ENCODE assay signal across 8 cellular contexts in genomic region chrX:118975831-118976598, GRCh38. TPM values are rescaled to one million over a fixed set of nuclear protein-coding genes. Genes with fewer than 3 reads are reported as not detected.
DNase-seq lines count a peak whose midpoint lies in the region; ATAC-seq and TF ChIP-seq lines count a peak whose summit lies in the region.

No MANE protein-coding gene starts in this region.

- H3K4me2 ChIP-seq in H9 (ENCODE audit: insufficient read depth, insufficient read length, low read length) = peak overlapping the region; percentile 41
- peak overlapping the region; percentile 66 for H3K4me2 ChIP-seq in neuronal stem cell (ENCODE audit: insufficient read depth, low read length, poor library complexity, severe bottlenecking)

- peaks cover 2 to 4% (median 3%) of the 10 kb centered on the region in 3 experiments; a peak in 6 of 7 replicates for H3K36me3 Mint-ChIP-seq in H9 (ENCODE audit: insufficient read depth in 1 of 3, low read depth in 3 of 3)

- H2AK5ac ChIP-seq in H9 (ENCODE audit: insufficient read length, low read length) (no peak overlapping the region), neuronal stem cell (ENCODE audit: low read depth, low read length) (no peak overlapping the region)

- H2BK15ac ChIP-seq in H9 (ENCODE audit: low read depth, low read length) = no peak overlapping the region
- no peak overlapping the region for H2BK15ac ChIP-seq in neuronal stem cell (ENCODE audit: low read length)

- peak overlapping the region; percentile 31 to 73 for H3K4me3 Mint-ChIP-seq in H9

- H3K4me1 ChIP-seq in H9 (ENCODE audit: insufficient read depth, low read length) (no peaks in the 10 kb centered on the region), neuronal stem cell (ENCODE audit: control insufficient read depth in 2 of 2, insufficient read depth in 1 of 2, low read depth in 1 of 2, low read length in 2 of 2) (no peaks in the 10 kb centered on the region), suprapubic skin (peaks cover 25% of the 10 kb centered on the region)

- H2AFZ ChIP-seq in H9 (ENCODE audit: low read length) (no peak overlapping the region), neuronal stem cell (ENCODE audit: low read length) (peak overlapping the region; percentile 87)

- H3K36me3 ChIP-seq in neuronal stem cell (replicated peaks in 1 of 2; ENCODE audit: control insufficient read depth in 2 of 2, insufficient read depth in 2 of 2, low read length in 2 of 2) (no peaks in the 10 kb centered on the region), suprapubic skin (no peaks in the 10 kb centered on the region)

- H3K79me1 ChIP-seq in H9 (ENCODE audit: insufficient read depth, low read depth, low read length, poor library complexity, severe bottlenecking) = no peaks in the 10 kb centered on the region
- H3K79me1 ChIP-seq in neuronal stem cell (ENCODE audit: low read depth, low read length) = no peaks in the 10 kb centered on the region

- H3K4ac ChIP-seq in H9 (ENCODE audit: low read depth, low read length) (no peak overlapping the region), neuronal stem cell (ENCODE audit: low read length) (no peak overlapping the region)

- peak overlapping the region; percentile 46 for H3K4me3 ChIP-seq in fibroblast of villous mesenchyme (ENCODE audit: low read depth, low read length)
- peak overlapping the region; percentile 7 to 70 for H3K4me3 ChIP-seq in neuronal stem cell (ENCODE audit: low read length in 2 of 2)
- peak overlapping the region; percentile 61 for H3K4me3 ChIP-seq in suprapubic skin

- WGBS in H9 (ENCODE audit: extremely low coverage, insufficient read length, low lambda C conversion rate) = no CpG with 5 or more reads among the region's 64 CpGs
- no CpG with 5 or more reads among the region's 64 CpGs for WGBS in neuronal stem cell (ENCODE audit: extremely low coverage in 2 of 2, insufficient read length in 2 of 2, insufficient replicate concordance in 1 of 2), 2 donors
- WGBS in suprapubic skin = 40% methylated on average over 43 of the region's 64 CpGs

- TF ChIP-seq POLR2A in suprapubic skin (IDR thresholded peaks at IDR 0.05) = no peak

- H3K14ac ChIP-seq in H9 (ENCODE audit: insufficient read depth, low read length) (no peak overlapping the region), neuronal stem cell (ENCODE audit: low read length) (no peak overlapping the region)

- H3K27ac ChIP-seq in H9 (ENCODE audit: insufficient read length, low read depth, low read length) (no peak overlapping the region), neuronal stem cell (replicated peaks; ENCODE audit: low read length) (no peak overlapping the region), suprapubic skin (peak overlapping the region; percentile 75)

- no peaks in the 10 kb centered on the region for H4K20me1 ChIP-seq in H9 (ENCODE audit: control insufficient read depth, insufficient read depth, insufficient read length)

- no peak overlapping the region for H4K5ac ChIP-seq in H9 (ENCODE audit: insufficient read length, low read depth, low read length)

- H2BK5ac ChIP-seq in H9 (ENCODE audit: insufficient read length, low read length) (no peak overlapping the region), neuronal stem cell (ENCODE audit: low read length) (no peak overlapping the region)

- TF ChIP-seq CTCF in H9 (conservative IDR thresholded peaks at IDR 0.05) (no peak), fibroblast of villous mesenchyme (IDR thresholded peaks at IDR 0.05; ENCODE audit: insufficient read depth, low read depth, low read length) (no peak), suprapubic skin (IDR thresholded peaks at IDR 0.05) (no peak)

- peaks cover 62% of the 10 kb centered on the region for H3K27me3 ChIP-seq in H9 (ENCODE audit: insufficient read depth, low read length)
- peaks cover 2 to 80% (median 67%) of the 10 kb centered on the region in 3 experiments for H3K27me3 ChIP-seq in neuronal stem cell (ENCODE audit: control insufficient read depth in 3 of 3, insufficient read depth in 3 of 3, low read depth in 1 of 3, low read length in 3 of 3)
- peaks cover 9% of the 10 kb centered on the region for H3K27me3 ChIP-seq in suprapubic skin

- H3K79me2 ChIP-seq in H9 (ENCODE audit: insufficient read depth, low read length) = no peaks in the 10 kb centered on the region

- no peak overlapping the region for H4K91ac ChIP-seq in H9 (ENCODE audit: insufficient read length, low read depth, low read length)
- H4K91ac ChIP-seq in neuronal stem cell (ENCODE audit: low read depth, low read length, poor library complexity) = no peak overlapping the region

- H3K27ac Mint-ChIP-seq in H9 = no peak overlapping the region

- H2BK120ac ChIP-seq in H9 (ENCODE audit: low read depth, low read length, poor library complexity, severe bottlenecking) (no peak overlapping the region), neuronal stem cell (ENCODE audit: low read depth, low read length) (no peak overlapping the region)

- no peaks in the 10 kb centered on the region for H3K23me2 ChIP-seq in H9 (ENCODE audit: insufficient read length, low read depth, low read length, poor library complexity, severe bottlenecking)

- no peak overlapping the region for H2BK20ac ChIP-seq in H9 (ENCODE audit: low read depth, low read length, poor library complexity, severe bottlenecking)

- peaks cover 5 to 15% of the 10 kb centered on the region in 2 experiments for H3K4me1 Mint-ChIP-seq in H9

- no peak for TF ChIP-seq EP300 in suprapubic skin (IDR thresholded peaks at IDR 0.05)

- H4K8ac ChIP-seq in H9 (replicated peaks; ENCODE audit: insufficient read length, low read depth, low read length) (no peak overlapping the region), neuronal stem cell (ENCODE audit: low read depth, low read length) (no peak overlapping the region)

- H3K9me3 ChIP-seq in H9 (ENCODE audit: control insufficient read depth, low read depth, low read length) (peaks cover 32% of the 10 kb centered on the region), neuronal stem cell (replicated peaks in 1 of 2; ENCODE audit: control insufficient read depth in 2 of 2, insufficient read depth in 1 of 2, low read depth in 1 of 2, low read length in 2 of 2) (no peaks in the 10 kb centered on the region), suprapubic skin (no peaks in the 10 kb centered on the region)

- H3K18ac ChIP-seq in H9 (ENCODE audit: insufficient read length, low read depth, low read length) (no peak overlapping the region), neuronal stem cell (ENCODE audit: low read length) (no peak overlapping the region)

- H3K9me3 Mint-ChIP-seq in H9 = peaks cover 56 to 71% of the 10 kb centered on the region in 2 experiments

- DNase-seq in H9 (no peak), fibroblast of villous mesenchyme (ENCODE audit: low read depth) (peak; percentile 44), neuronal stem cell (ENCODE audit: low spot score) (no peak), suprapubic skin (ENCODE audit: low spot score in 2 of 2) (peak; percentile 86 to 87)
- peak; percentile 62 for DNase-seq in activated T-helper 9 cell treated with anti-CD3 and anti-CD28 coated beads, Interleukin-2, amount 50 U/mL, for 16 hours (ENCODE audit: low read depth)

- ATAC-seq in GM18517 (IDR thresholded peaks at IDR 0.05; ENCODE audit: unreplicated experiment) (no peak), GM19452 (IDR thresholded peaks at IDR 0.05; ENCODE audit: unreplicated experiment) (no peak)

- H3K9ac ChIP-seq in H9 (ENCODE audit: extremely low read depth, insufficient read length, low read length) (no peak overlapping the region), neuronal stem cell (ENCODE audit: low read depth, low read length, poor library complexity) (no peak overlapping the region)

- H2BK12ac ChIP-seq in H9 (ENCODE audit: insufficient read length, low read depth, low read length) = no peak overlapping the region
- no peak overlapping the region for H2BK12ac ChIP-seq in neuronal stem cell (ENCODE audit: low read length)

- H3K56ac ChIP-seq in H9 (ENCODE audit: insufficient read length, low read depth, low read length) = no peak overlapping the region

- no peak overlapping the region for H3K23ac ChIP-seq in H9 (ENCODE audit: insufficient read length, low read depth, low read length)
- H3K23ac ChIP-seq in neuronal stem cell (ENCODE audit: low read depth, low read length, poor library complexity) = no peak overlapping the region

- no peak overlapping the region for H3T11ph ChIP-seq in H9 (ENCODE audit: low read length)

- peaks cover 100% of the 10 kb centered on the region for H3K27me3 Mint-ChIP-seq in H9 (ENCODE audit: low read depth)

TF ChIP-seq in PFSK-1, 5 proteins besides CTCF, POLR2A, EP300 and RAD21 (continues in another document):
- no peak for TF ChIP-seq POLR2AphosphoS5 (IDR thresholded peaks at IDR 0.05; ENCODE audit: low read depth, low read length)
- TF ChIP-seq TAF1 (IDR thresholded peaks at IDR 0.05; ENCODE audit: borderline replicate concordance, insufficient read depth, low read length) = no peak
- TF ChIP-seq REST (IDR thresholded peaks at IDR 0.05; ENCODE audit: insufficient read depth in 1 of 2, low read depth in 2 of 2, low read length in 2 of 2) = no peak
- peak; percentile 32 for TF ChIP-seq FOXP2 (optimal IDR thresholded peaks at IDR 0.05; ENCODE audit: borderline replicate concordance, extremely low read depth, extremely low read length, insufficient read depth)

RNA-seq across cellular contexts. Expression of gene LONRF3, which starts 1.6 kb away (rescaled TPM):
- total RNA-seq in H9 (2021) (0.33 and 0.39 TPM in 2 replicates), fibroblast of villous mesenchyme (0.43 TPM in 1 of 2 replicates, not detected in the other), suprapubic skin (1 to 10 TPM; 1.2 to 4.1 (median 1.8) TPM)
- 0.28 TPM for polyA plus RNA-seq in PFSK-1 (2012; ENCODE audit: insufficient read length, low read depth)
- polyA plus RNA-seq in neuronal stem cell (2013, experiment 1 of 2) = 0.06 TPM
- polyA plus RNA-seq in neuronal stem cell (2013, experiment 2 of 2) = 0.06 TPM

Comparison
In these comparisons a context has a peak if more than half of its experiments do, and no peak if none do; other contexts are left out.
1. DNase-seq: peak in activated T-helper 9 cell treated with anti-CD3 and anti-CD28 coated beads, Interleukin-2, amount 50 U/mL, for 16 hours (single experiment), fibroblast of villous mesenchyme (single experiment) and suprapubic skin (2 of 2); none in H9 (single experiment) and neuronal stem cell (single experiment).
2. Peak in every context shown above with its lines, with median percentiles within 50 percentile points of each other: H3K4me3 ChIP-seq.